In genomic region chr4:34362654-34363053, GRCh38 we compare ENCODE assay signal across 19 cellular contexts.
A peak's percentile ranks its signal among the peaks of the same experiment; 100 is the strongest.
DNase-seq lines count a peak whose midpoint lies in the region; ATAC-seq, FAIRE-seq and TF ChIP-seq lines count a peak whose summit lies in the region.
"Had no signal": no experiment of that assay in that cellular context is flagged by ENCODE, and none has a peak within 500 bp of the region (broad histone marks: within the 10 kb centered on the region; RNA-seq: fewer than 3 reads in every experiment).

No MANE protein-coding gene starts in this region.

- DNase-seq in HFF-Myc (ENCODE audit: extremely low read depth, low read depth) (peak; percentile 4), MM.1S (peak; percentile 63), RPMI7951 (ENCODE audit: low read depth) (peak; percentile 10), K562 (ENCODE audit: extremely low read depth in 1 of 4, low spot score in 3 of 4) (no peak), cerebellar nuclear complex (lab: John Stamatoyannopoulos, UW) (no peak)
- DNase-seq in activated CD8-positive, alpha-beta memory T cell treated with anti-CD3 and anti-CD28 coated beads, Interleukin-2, amount 10 ng/mL, durations not matched to agents 7 days and 5 days, result no peak
- DNase-seq: CD8-positive, alpha-beta T cell; COR-L47; DMS153; GF-D8; GM23248; IMR-90 had no signal

- H3K4me1 ChIP-seq in MM.1S (ENCODE audit: low read length) (no peaks in the 10 kb centered on the region), K562 (replicated peaks in 1 of 2; ENCODE audit: control insufficient read depth in 2 of 2, insufficient read depth in 2 of 2, low read length in 2 of 2) (no peaks in the 10 kb centered on the region)
- H3K4me1 ChIP-seq: A549 had no signal

- H3K27me3 ChIP-seq in MM.1S (replicated peaks; ENCODE audit: insufficient read depth, low read length), result no peaks in the 10 kb centered on the region
- no peaks in the 10 kb centered on the region for H3K27me3 ChIP-seq in K562 (ENCODE audit: control insufficient read depth in 2 of 2, insufficient read depth in 2 of 2, low read length in 2 of 2)

- H3K27ac Mint-ChIP-seq in activated CD8-positive, alpha-beta memory T cell treated with anti-CD3 and anti-CD28 coated beads, Interleukin-2, amount 10 ng/mL, durations not matched to agents 7 days and 5 days, result no peak overlapping the region
- H3K27ac Mint-ChIP-seq: CD14-positive monocyte; CD8-positive, alpha-beta T cell had no signal

- H3K4me3 ChIP-seq in HFF-Myc (replicated peaks; ENCODE audit: low read depth, low read length), result no peak overlapping the region
- no peak overlapping the region for H3K4me3 ChIP-seq in MM.1S (ENCODE audit: low read length)
- H3K4me3 ChIP-seq in K562, result no peak overlapping the region
- H3K4me3 ChIP-seq: A549, GM23248 had no signal

- H3K4me3 Mint-ChIP-seq in activated CD8-positive, alpha-beta memory T cell treated with anti-CD3 and anti-CD28 coated beads, Interleukin-2, amount 10 ng/mL, durations not matched to agents 7 days and 5 days, result no peak overlapping the region
- H3K4me3 Mint-ChIP-seq: CD14-positive monocyte; CD8-positive, alpha-beta T cell had no signal

- H3K9me3 Mint-ChIP-seq in activated CD8-positive, alpha-beta memory T cell treated with anti-CD3 and anti-CD28 coated beads, Interleukin-2, amount 10 ng/mL, durations not matched to agents 7 days and 5 days (ENCODE audit: low read depth), result peaks cover 8% of the 10 kb centered on the region

- POLR2A ChIA-PET in K562 (lab: Yijun Ruan, JAX), result no interaction called here

- no peak for TF ChIP-seq POLR2A in K562 (conservative IDR thresholded peaks at IDR 0.05)

- H2AFZ ChIP-seq in MM.1S (ENCODE audit: low read length) (no peak overlapping the region), K562 (ENCODE audit: low read depth, low read length) (no peak overlapping the region)
- H2AFZ ChIP-seq: GM23248 had no signal

- no peak for TF ChIP-seq RAD21 in K562 (CRISPR knock-in tag; conservative IDR thresholded peaks at IDR 0.05 in 1 of 2, IDR thresholded peaks at IDR 0.05 in 1 of 2)

- no peaks in the 10 kb centered on the region for H3K9me1 ChIP-seq in K562 (ENCODE audit: control insufficient read depth, insufficient read depth, low read length)

- no peaks in the 10 kb centered on the region for H3K27me3 Mint-ChIP-seq in activated CD8-positive, alpha-beta memory T cell treated with anti-CD3 and anti-CD28 coated beads, Interleukin-2, amount 10 ng/mL, durations not matched to agents 7 days and 5 days

- ATAC-seq in K562 (no peak), HG03378 (IDR thresholded peaks at IDR 0.05; ENCODE audit: unreplicated experiment) (no peak)
- ATAC-seq in activated CD8-positive, alpha-beta memory T cell treated with anti-CD3 and anti-CD28 coated beads, Interleukin-2, amount 10 ng/mL, durations not matched to agents 7 days and 5 days, result no peak
- ATAC-seq: A549; CD8-positive, alpha-beta T cell; HCT116 had no signal

- no peaks in the 10 kb centered on the region for H3K36me3 Mint-ChIP-seq in activated CD8-positive, alpha-beta memory T cell treated with anti-CD3 and anti-CD28 coated beads, Interleukin-2, amount 10 ng/mL, durations not matched to agents 7 days and 5 days
- H3K36me3 Mint-ChIP-seq: CD14-positive monocyte; CD8-positive, alpha-beta T cell had no signal

- in situ Hi-C loops in K562 (cut with MboI), result no loop called here

- CTCF ChIA-PET in K562 (lab: Yijun Ruan, JAX; ENCODE audit: low intra/inter-chr PET ratio), result no interaction called here
- CTCF ChIA-PET in activated CD8-positive, alpha-beta memory T cell treated with anti-CD3 and anti-CD28 coated beads, Interleukin-2, amount 10 ng/mL, durations not matched to agents 7 days and 5 days (lab: Charles Lee), result no interaction called here

- no peaks in the 10 kb centered on the region for H3K9me2 ChIP-seq in MM.1S (replicated peaks; ENCODE audit: insufficient read depth, low read length)

- H3K4me2 ChIP-seq in MM.1S (ENCODE audit: low read depth, low read length), result no peak overlapping the region
- H3K4me2 ChIP-seq in K562 (ENCODE audit: insufficient read depth, low read length), result no peak overlapping the region
- H3K4me2 ChIP-seq: A549 had no signal

- H3K27ac ChIP-seq in MM.1S (ENCODE audit: low read length), result no peak overlapping the region
- no peak overlapping the region for H3K27ac ChIP-seq in K562 (ENCODE audit: extremely low read depth, low read depth, low read length)
- H3K27ac ChIP-seq: A549, GM23248 had no signal

- H3K36me3 ChIP-seq in MM.1S (replicated peaks; ENCODE audit: insufficient read depth, low read length), result no peaks in the 10 kb centered on the region
- no peaks in the 10 kb centered on the region for H3K36me3 ChIP-seq in K562 (ENCODE audit: control insufficient read depth, insufficient read depth, low read length)

- no peak for FAIRE-seq in K562 (lab: Jason Lieb, UNC)
- FAIRE-seq: A549, D721Med, GM18507, H54 had no signal

- BruUV-seq in K562 (replicated peaks; lab: Mats Ljungman, UMichigan), result no TSS peak

- TF ChIP-seq CTCF in HFF-Myc (IDR thresholded peaks at IDR 0.05; ENCODE audit: low read depth, low read length, missing control alignments) (no peak), MM.1S (IDR thresholded peaks at IDR 0.05; ENCODE audit: low read length) (no peak), K562 (IDR thresholded peaks at IDR 0.05 in 2 of 3, conservative IDR thresholded peaks at IDR 0.05 in 1 of 3; ENCODE audit: insufficient read depth in 2 of 3, low read depth in 1 of 3, low read length in 3 of 3) (no peak)

- no peaks in the 10 kb centered on the region for H3K9me3 ChIP-seq in MM.1S (replicated peaks; ENCODE audit: insufficient read depth, low read length)
- no peaks in the 10 kb centered on the region for H3K9me3 ChIP-seq in K562 (replicated peaks; ENCODE audit: control insufficient read depth, insufficient read depth, low read depth, low read length)
- H3K9me3 ChIP-seq: A549 had no signal

- no peaks in the 10 kb centered on the region for H3K4me1 Mint-ChIP-seq in activated CD8-positive, alpha-beta memory T cell treated with anti-CD3 and anti-CD28 coated beads, Interleukin-2, amount 10 ng/mL, durations not matched to agents 7 days and 5 days
- H3K4me1 Mint-ChIP-seq: CD14-positive monocyte had no signal

- intact Hi-C loops in K562 (cut with micrococcal nuclease), result no loop called here

- H3K9ac ChIP-seq in MM.1S (ENCODE audit: low read length), result no peak overlapping the region
- H3K9ac ChIP-seq in K562 (ENCODE audit: insufficient read depth in 1 of 2, low read depth in 2 of 2, low read length in 2 of 2), result no peak overlapping the region
- H3K9ac ChIP-seq: GM23248 had no signal

- H4K20me1 ChIP-seq in MM.1S (ENCODE audit: insufficient read depth, low read length), result no peaks in the 10 kb centered on the region
- no peaks in the 10 kb centered on the region for H4K20me1 ChIP-seq in K562 (replicated peaks; ENCODE audit: control insufficient read depth, insufficient read depth, low read length)

- no peaks in the 10 kb centered on the region for H3F3A ChIP-seq in MM.1S (ENCODE audit: insufficient read depth, low read length)

- TF ChIP-seq EP300 in K562 (IDR thresholded peaks at IDR 0.05; ENCODE audit: low read length), result no peak

- H3K79me2 ChIP-seq in MM.1S (ENCODE audit: low read length), result no peaks in the 10 kb centered on the region
- no peaks in the 10 kb centered on the region for H3K79me2 ChIP-seq in K562 (ENCODE audit: control insufficient read depth, insufficient read depth, low read length)

TF ChIP-seq in K562, 482 proteins besides CTCF, POLR2A, EP300 and RAD21 (continues in another document):
- TF ChIP-seq ZNF274 (IDR thresholded peaks at IDR 0.05; ENCODE audit: borderline replicate concordance, low read depth, low read length), result no peak
- no peak for TF ChIP-seq ZC3H8 (IDR thresholded peaks at IDR 0.05)
- TF ChIP-seq ZNF644 (tag; IDR thresholded peaks at IDR 0.05; ENCODE audit: low read depth), result no peak
- TF ChIP-seq ETV6 (IDR thresholded peaks at IDR 0.05; ENCODE audit: borderline replicate concordance in 1 of 2, low read depth in 2 of 2, low read length in 1 of 2), result no peak
- no peak for TF ChIP-seq ETV6 (CRISPR knock-in tag; IDR thresholded peaks at IDR 0.05; ENCODE audit: borderline replicate concordance)
- no peak for TF ChIP-seq SMARCA5 (IDR thresholded peaks at IDR 0.05)
- TF ChIP-seq SNRNP70 (optimal IDR thresholded peaks at IDR 0.05; ENCODE audit: low read depth, low read length), result no peak
- no peak for TF ChIP-seq ETS1 (conservative IDR thresholded peaks at IDR 0.05; ENCODE audit: control insufficient read depth, low read depth, low read length)
- TF ChIP-seq KLF1 (tag; IDR thresholded peaks at IDR 0.05), result no peak
- TF ChIP-seq ZNF347 (CRISPR knock-in tag; IDR thresholded peaks at IDR 0.05; ENCODE audit: low read depth), result no peak
- TF ChIP-seq SP1 (CRISPR knock-in tag; IDR thresholded peaks at IDR 0.05), result no peak
- TF ChIP-seq ATF2 (CRISPR knock-in tag; IDR thresholded peaks at IDR 0.05), result no peak

Comparison
In these comparisons a context has a peak if more than half of its experiments do, and no peak if none do; other contexts are left out.
1. DNase-seq: peak in HFF-Myc (single experiment), MM.1S (single experiment) and RPMI7951 (single experiment); none in K562 (0 of 4), activated CD8-positive, alpha-beta memory T cell treated with anti-CD3 and anti-CD28 coated beads, Interleukin-2, amount 10 ng/mL, durations not matched to agents 7 days and 5 days (single experiment) and cerebellar nuclear complex (0 of 2).